ENCODE assay signal across 8 cellular contexts in genomic region chr4:143185253-143186107, GRCh38. TPM values are rescaled to one million over a fixed set of nuclear protein-coding genes. Genes with fewer than 3 reads are reported as not detected.
DNase-seq lines count a peak whose midpoint lies in the region; ATAC-seq and TF ChIP-seq lines count a peak whose summit lies in the region.

No MANE protein-coding gene starts in this region.

- H3K27me3 ChIP-seq in OCI-LY3 (ENCODE audit: low read depth, low read length) = no peaks in the 10 kb centered on the region

- H3K4me2 ChIP-seq in OCI-LY3 (ENCODE audit: low read length) = peak overlapping the region; percentile 86

- H3K4me1 ChIP-seq in OCI-LY3 (ENCODE audit: low read length) = peaks cover 45% of the 10 kb centered on the region

- H3K27ac ChIP-seq in OCI-LY3 (ENCODE audit: low read length) (peak overlapping the region; percentile 74), caudate nucleus (ENCODE audit: low read depth, low read length) (peak overlapping the region; percentile 60)

- H3K9me3 ChIP-seq in OCI-LY3 (ENCODE audit: insufficient read depth, low read length) = no peaks in the 10 kb centered on the region

- H2AFZ ChIP-seq in OCI-LY3 (ENCODE audit: low read depth, low read length) = peak overlapping the region; percentile 43; the same call in 1 of the 2 replicates

- peaks cover 49% of the 10 kb centered on the region for H3K4me1 Mint-ChIP-seq in stimulated activated naive CD8-positive, alpha-beta T cell treated with anti-CD3 and anti-CD28 coated beads, Interleukin-15, amount 100 ng/mL, for 72 hours

- DNase-seq in activated effector memory CD4-positive, alpha-beta T cell treated with Interleukin-2 at 50 U/mL for 16 hours = peak; percentile 22
- DNase-seq in activated effector memory CD4-positive, alpha-beta T cell treated with anti-CD3 and anti-CD28 coated beads, Interleukin-2, amount 50 U/mL, for 16 hours = no peak
- peak in 25 of 61 donors; percentile 2 to 72 (median 33) for DNase-seq in caudate nucleus (lab: John Stamatoyannopoulos, UW)
- DNase-seq in left colon = peak; percentile 39 to 46
- DNase-seq in stimulated activated naive CD8-positive, alpha-beta T cell treated with anti-CD3 and anti-CD28 coated beads, Interleukin-15, amount 100 ng/mL, for 72 hours = no peak
- no peak for DNase-seq in retina

- peaks cover 79% of the 10 kb centered on the region for H3K79me2 ChIP-seq in OCI-LY3 (ENCODE audit: low read length)

- H3K4me3 Mint-ChIP-seq in stimulated activated naive CD8-positive, alpha-beta T cell treated with anti-CD3 and anti-CD28 coated beads, Interleukin-15, amount 100 ng/mL, for 72 hours = peak overlapping the region; percentile 78 to 98

- intact Hi-C loops in left colon (cut with DNase I, micrococcal nuclease) = no loop called here

- H3K36me3 ChIP-seq in OCI-LY3 (replicated peaks; ENCODE audit: low read depth, low read length) = peaks cover 17% of the 10 kb centered on the region

- H3K27me3 Mint-ChIP-seq in stimulated activated naive CD8-positive, alpha-beta T cell treated with anti-CD3 and anti-CD28 coated beads, Interleukin-15, amount 100 ng/mL, for 72 hours = no peaks in the 10 kb centered on the region

- no peaks in the 10 kb centered on the region for H3K9me3 Mint-ChIP-seq in stimulated activated naive CD8-positive, alpha-beta T cell treated with anti-CD3 and anti-CD28 coated beads, Interleukin-15, amount 100 ng/mL, for 72 hours

- ATAC-seq in HG02759 (IDR thresholded peaks at IDR 0.05; ENCODE audit: unreplicated experiment) (peak; percentile 29), left colon (peak; percentile 41)
- peak; percentile 52 for ATAC-seq in stimulated activated naive CD8-positive, alpha-beta T cell treated with anti-CD3 and anti-CD28 coated beads, Interleukin-15, amount 100 ng/mL, for 72 hours

- H4K20me1 ChIP-seq in OCI-LY3 (ENCODE audit: insufficient read depth, low read length) = peaks cover 42% of the 10 kb centered on the region

- peak overlapping the region; percentile 85 for H3K4me3 ChIP-seq in OCI-LY3 (ENCODE audit: low read length)

- TF ChIP-seq CTCF in OCI-LY3 (IDR thresholded peaks at IDR 0.05; ENCODE audit: low read depth, low read length) = no peak; the same call in 1 of the 2 replicates

- peak overlapping the region; percentile 80 for H3K9ac ChIP-seq in OCI-LY3 (ENCODE audit: low read length)

- peak overlapping the region; percentile 98 to 99 for H3K27ac Mint-ChIP-seq in stimulated activated naive CD8-positive, alpha-beta T cell treated with anti-CD3 and anti-CD28 coated beads, Interleukin-15, amount 100 ng/mL, for 72 hours

RNA-seq across cellular contexts. Expression of gene USP38, which starts 0.8 kb away (rescaled TPM):
- total RNA-seq in left colon = 10 to 100 TPM; 34.6 to 60.4 TPM

Comparison
In these comparisons a context has a peak if more than half of its experiments do, and no peak if none do; other contexts are left out.
1. DNase-seq: peak in activated effector memory CD4-positive, alpha-beta T cell treated with Interleukin-2 at 50 U/mL for 16 hours (single experiment) and left colon (2 of 2); none in activated effector memory CD4-positive, alpha-beta T cell treated with anti-CD3 and anti-CD28 coated beads, Interleukin-2, amount 50 U/mL, for 16 hours (single experiment), stimulated activated naive CD8-positive, alpha-beta T cell treated with anti-CD3 and anti-CD28 coated beads, Interleukin-15, amount 100 ng/mL, for 72 hours (0 of 2) and retina (single experiment).
2. Peak in every context shown above with its lines, with median percentiles within 50 percentile points of each other: ATAC-seq.